In genomic region chr10:48798486-48799254, GRCh38 we compare ENCODE assay signal across 18 cellular contexts.
DNase-seq lines count a peak whose midpoint lies in the region; ATAC-seq, FAIRE-seq and TF ChIP-seq lines count a peak whose summit lies in the region.
"Had no signal": no experiment of that assay in that cellular context is flagged by ENCODE, and none has a peak within 500 bp of the region (broad histone marks: within the 10 kb centered on the region; RNA-seq: fewer than 3 reads in every experiment).

No MANE protein-coding gene starts in this region.

- peaks cover 6% of the 10 kb centered on the region for H3K9me3 Mint-ChIP-seq in activated CD8-positive, alpha-beta T cell treated with anti-CD3 and anti-CD28 coated beads, Interleukin-2, amount 10 ng/mL, durations not matched to agents 7 days and 5 days (ENCODE audit: insufficient read depth)
- H3K9me3 Mint-ChIP-seq in activated CD8-positive, alpha-beta T cell treated with anti-CD3 and anti-CD28 coated beads for 36 hours: peaks cover 5% of the 10 kb centered on the region

- H3K79me2 ChIP-seq in GM12878 (ENCODE audit: control insufficient read depth, insufficient read depth, low read length): peaks cover 5% of the 10 kb centered on the region; the same call in 1 of the 2 replicates

- TF ChIP-seq RAD21 in GM12878 (IDR thresholded peaks at IDR 0.05; ENCODE audit: insufficient read depth, low read depth, low read length): no peak

- RAD21 ChIA-PET in GM12878 (lab: Charles Lee; ENCODE audit: unreplicated experiment): interaction anchor here (1.3 kb wide), 1 partner anchor 250 kb away, joined by 3 read pairs; no protein-coding TSS in a partner anchor

- H3K27me3 ChIP-seq in GM12878 (replicated peaks in 1 of 2; ENCODE audit: control insufficient read depth in 2 of 2, insufficient read depth in 2 of 2, low read length in 1 of 2) (no peaks in the 10 kb centered on the region), subcutaneous abdominal adipose tissue (ENCODE audit: control insufficient read depth in 5 of 5, insufficient read depth in 4 of 5, low read length in 5 of 5) (no peaks in the 10 kb centered on the region)
- H3K27me3 ChIP-seq: sigmoid colon, tibial artery had no signal

- H3K4me1 ChIP-seq in GM12878 (ENCODE audit: control insufficient read depth, insufficient read depth, low read length): peaks cover 45% of the 10 kb centered on the region
- peaks cover 0 to 26% (median 7%) of the 10 kb centered on the region in 5 donors for H3K4me1 ChIP-seq in subcutaneous abdominal adipose tissue (ENCODE audit: control insufficient read depth in 5 of 5, insufficient read depth in 5 of 5, low read length in 5 of 5)
- H3K4me1 ChIP-seq: tibial artery had no signal

- H3K27ac ChIP-seq in GM12878 (ENCODE audit: control insufficient read depth, insufficient read depth) (no peak overlapping the region), subcutaneous abdominal adipose tissue (ENCODE audit: low read depth, low read length) (peak overlapping the region; percentile 37), coronary artery (no peak overlapping the region)
- H3K27ac ChIP-seq: cardiac muscle cell, tibial artery had no signal

- no peak for TF ChIP-seq CTCF in activated CD8-positive, alpha-beta T cell treated with anti-CD3 and anti-CD28 coated beads for 36 hours (IDR thresholded peaks at IDR 0.05)
- TF ChIP-seq CTCF in GM12878 (IDR thresholded peaks at IDR 0.05 in 2 of 3, conservative IDR thresholded peaks at IDR 0.05 in 1 of 3; ENCODE audit: control insufficient read depth in 2 of 3, extremely low read depth in 1 of 3, insufficient read depth in 1 of 3, low read depth in 3 of 3, low read length in 3 of 3): no peak
- no peak for TF ChIP-seq CTCF in coronary artery (IDR thresholded peaks at IDR 0.05)

- peaks cover 19% of the 10 kb centered on the region for H3K36me3 Mint-ChIP-seq in activated CD8-positive, alpha-beta T cell treated with anti-CD3 and anti-CD28 coated beads, Interleukin-2, amount 10 ng/mL, durations not matched to agents 7 days and 5 days (ENCODE audit: low read depth)
- H3K36me3 Mint-ChIP-seq in activated CD8-positive, alpha-beta T cell treated with anti-CD3 and anti-CD28 coated beads for 36 hours (ENCODE audit: low read depth): peaks cover 6% of the 10 kb centered on the region

- H2AFZ ChIP-seq in GM12878 (ENCODE audit: control insufficient read depth, low read depth, low read length): no peak overlapping the region

- SMC1A ChIA-PET in GM12878 (lab: Charles Lee; ENCODE audit: uncharacterized antibody, unreplicated experiment): interaction anchor here (0.9 kb wide), 1 partner anchor 38 kb away, joined by 4 read pairs; no protein-coding TSS in a partner anchor

- intact Hi-C loops in activated CD8-positive, alpha-beta T cell treated with anti-CD3 and anti-CD28 coated beads for 36 hours (cut with micrococcal nuclease): no loop called here
- intact Hi-C loops in GM12878 (cut with micrococcal nuclease; ENCODE audit: unreplicated experiment): no loop called here

- in situ Hi-C loops in GM12878 (cut with MboI): no loop called here

- POLR2A ChIA-PET in activated CD8-positive, alpha-beta T cell treated with anti-CD3 and anti-CD28 coated beads, Interleukin-2, amount 10 ng/mL, durations not matched to agents 7 days and 5 days (lab: Charles Lee): no interaction called here
- POLR2A ChIA-PET in activated CD8-positive, alpha-beta T cell treated with anti-CD3 and anti-CD28 coated beads for 36 hours (lab: Charles Lee): no interaction called here
- POLR2A ChIA-PET in GM12878 (lab: Charles Lee): interaction anchor here (1.3 kb wide), 1 partner anchor 37 kb away, joined by 3 read pairs; no protein-coding TSS in a partner anchor

- TF ChIP-seq EP300 in GM12878 (IDR thresholded peaks at IDR 0.05; ENCODE audit: borderline replicate concordance in 1 of 2, control insufficient read depth in 1 of 2, low read depth in 2 of 2, low read length in 2 of 2): no peak

- CTCF ChIA-PET in activated CD8-positive, alpha-beta T cell treated with anti-CD3 and anti-CD28 coated beads, Interleukin-2, amount 10 ng/mL, durations not matched to agents 7 days and 5 days (lab: Charles Lee): no interaction called here
- CTCF ChIA-PET in activated CD8-positive, alpha-beta T cell treated with anti-CD3 and anti-CD28 coated beads for 36 hours (lab: Charles Lee): no interaction called here
- CTCF ChIA-PET in GM12878 (lab: Yijun Ruan, JAX): no interaction called here

- no peak for TF ChIP-seq POLR2A in GM12878 (IDR thresholded peaks at IDR 0.05; ENCODE audit: low read depth, low read length)

- BruUV-seq in GM12878 (replicated peaks; lab: Mats Ljungman, UMichigan): TSS peak; percentile 10

- H3K9me3 ChIP-seq in GM12878 (replicated peaks; ENCODE audit: control insufficient read depth, insufficient read depth, low read length) (no peaks in the 10 kb centered on the region; the same call in 2 of the 3 replicates), subcutaneous abdominal adipose tissue (ENCODE audit: control insufficient read depth in 5 of 5, low read length in 5 of 5) (peaks cover 0 to 2% (median 0%) of the 10 kb centered on the region in 5 donors)
- H3K9me3 ChIP-seq: sigmoid colon, tibial artery had no signal

- FAIRE-seq in GM12878 (lab: Jason Lieb, UNC): no peak
- FAIRE-seq: A204.1 had no signal

- peaks cover 18 to 26% of the 10 kb centered on the region in 2 experiments for H3K36me3 ChIP-seq in GM12878 (ENCODE audit: control insufficient read depth in 2 of 2, insufficient read depth in 2 of 2, low read length in 1 of 2)
- peaks cover 0 to 3% (median 0%) of the 10 kb centered on the region in 5 donors for H3K36me3 ChIP-seq in subcutaneous abdominal adipose tissue (ENCODE audit: control insufficient read depth in 5 of 5, insufficient read depth in 5 of 5, low read length in 5 of 5)
- H3K36me3 ChIP-seq: cardiac muscle cell, sigmoid colon, tibial artery had no signal

- H3K4me2 ChIP-seq in GM12878 (ENCODE audit: control insufficient read depth, insufficient read depth): no peak overlapping the region

- no peak overlapping the region for H3K4me3 ChIP-seq in GM12878
- H3K4me3 ChIP-seq in subcutaneous abdominal adipose tissue (ENCODE audit: low read depth in 1 of 5, low read length in 5 of 5): no peak overlapping the region
- H3K4me3 ChIP-seq in coronary artery: no peak overlapping the region
- H3K4me3 ChIP-seq: cardiac muscle cell, sigmoid colon, tibial artery had no signal

- H4K20me1 ChIP-seq in GM12878 (ENCODE audit: control insufficient read depth, insufficient read depth): peaks cover 12% of the 10 kb centered on the region

- H3K27ac Mint-ChIP-seq in activated CD8-positive, alpha-beta T cell treated with anti-CD3 and anti-CD28 coated beads, Interleukin-2, amount 10 ng/mL, durations not matched to agents 7 days and 5 days: peak overlapping the region; percentile 44
- no peak overlapping the region for H3K27ac Mint-ChIP-seq in activated CD8-positive, alpha-beta T cell treated with anti-CD3 and anti-CD28 coated beads for 36 hours
- H3K27ac Mint-ChIP-seq: activated T-helper 2 cell treated with anti-CD3 and anti-CD28 coated beads, Interferon-gamma antibody, Interleukin-2, Interleukin-4, amounts not matched to agents 10 μg/mL and 5 μg/mL and 100 μg/mL, durations not matched to agents 14 hours and 24 hours and 36 hours had no signal

- no peak overlapping the region for H3K9ac ChIP-seq in GM12878 (ENCODE audit: control insufficient read depth, insufficient read depth, low read length)
- no peak overlapping the region for H3K9ac ChIP-seq in subcutaneous abdominal adipose tissue (ENCODE audit: low read length in 5 of 5)

- peaks cover 40% of the 10 kb centered on the region for H3K4me1 Mint-ChIP-seq in activated CD8-positive, alpha-beta T cell treated with anti-CD3 and anti-CD28 coated beads, Interleukin-2, amount 10 ng/mL, durations not matched to agents 7 days and 5 days (ENCODE audit: low read depth)
- peaks cover 21% of the 10 kb centered on the region for H3K4me1 Mint-ChIP-seq in activated CD8-positive, alpha-beta T cell treated with anti-CD3 and anti-CD28 coated beads for 36 hours (ENCODE audit: low read depth)

- 60% methylated on average over 5 of the region's 5 CpGs for WGBS in GM12878 (ENCODE audit: insufficient coverage, insufficient replicate concordance, low lambda C conversion rate, missing lambda C conversion rate)

- H3K4me3 Mint-ChIP-seq in activated CD8-positive, alpha-beta T cell treated with anti-CD3 and anti-CD28 coated beads, Interleukin-2, amount 10 ng/mL, durations not matched to agents 7 days and 5 days: no peak overlapping the region
- H3K4me3 Mint-ChIP-seq in activated CD8-positive, alpha-beta T cell treated with anti-CD3 and anti-CD28 coated beads for 36 hours: no peak overlapping the region
- H3K4me3 Mint-ChIP-seq: activated CD4-positive, alpha-beta T cell treated with anti-CD3 and anti-CD28 coated beads, Interleukin-2, amount 10 ng/mL, durations not matched to agents 7 days and 5 days had no signal

- H3K27me3 Mint-ChIP-seq in activated CD8-positive, alpha-beta T cell treated with anti-CD3 and anti-CD28 coated beads, Interleukin-2, amount 10 ng/mL, durations not matched to agents 7 days and 5 days (ENCODE audit: low read depth): peaks cover 5% of the 10 kb centered on the region
- H3K27me3 Mint-ChIP-seq in activated CD8-positive, alpha-beta T cell treated with anti-CD3 and anti-CD28 coated beads for 36 hours: no peaks in the 10 kb centered on the region
- H3K27me3 Mint-ChIP-seq: activated CD4-positive, alpha-beta T cell treated with anti-CD3 and anti-CD28 coated beads, Interleukin-2, amount 10 ng/mL, durations not matched to agents 7 days and 5 days had no signal

- no peak for DNase-seq in activated CD8-positive, alpha-beta T cell treated with anti-CD3 and anti-CD28 coated beads, Interleukin-2, amount 10 ng/mL, durations not matched to agents 7 days and 5 days
- DNase-seq in activated CD8-positive, alpha-beta T cell treated with anti-CD3 and anti-CD28 coated beads for 36 hours: no peak
- DNase-seq in GM12878 (ENCODE audit: low read depth, low spot score) (no peak), left lobe of liver (ENCODE audit: low spot score) (peak; percentile 36), coronary artery (ENCODE audit: low spot score) (no peak), NCI-H1417 (lab: John Stamatoyannopoulos, UW) (no peak), NCI-H1436 treated with DMSO at 0.1 percent for 48 hours (lab: John Stamatoyannopoulos, UW) (no peak)
- DNase-seq: activated CD4-positive, alpha-beta T cell treated with anti-CD3 and anti-CD28 coated beads, Interleukin-2, amount 10 ng/mL, durations not matched to agents 7 days and 5 days; DND-41; H7; NCI-H345; PC-3; sigmoid colon; tibial artery had no signal

- ATAC-seq in activated CD8-positive, alpha-beta T cell treated with anti-CD3 and anti-CD28 coated beads, Interleukin-2, amount 10 ng/mL, durations not matched to agents 7 days and 5 days: no peak
- no peak for ATAC-seq in activated CD8-positive, alpha-beta T cell treated with anti-CD3 and anti-CD28 coated beads for 36 hours
- ATAC-seq in GM12878 (no peak), left lobe of liver (no peak)
- ATAC-seq: PC-3 had no signal

TF ChIP-seq in GM12878, 131 proteins besides CTCF, POLR2A, EP300 and RAD21:
- TF ChIP-seq RELA (IDR thresholded peaks at IDR 0.05; ENCODE audit: borderline replicate concordance, partially characterized antibody): no peak
